Comparison of ENCODE assay signal across 8 cellular contexts in genomic region chr19:54439174-54439851, GRCh38. TPM values are rescaled to one million over a fixed set of nuclear protein-coding genes. Genes with fewer than 3 reads are reported as not detected.
A peak's percentile ranks its signal among the peaks of the same experiment; 100 is the strongest.
DNase-seq lines count a peak whose midpoint lies in the region; ATAC-seq and TF ChIP-seq lines count a peak whose summit lies in the region.

No MANE protein-coding gene starts in this region.

- H3K27ac ChIP-seq in esophagus muscularis mucosa (replicated peaks in 1 of 4) = no peak overlapping the region

- no peak for TF ChIP-seq POLR2A in esophagus muscularis mucosa (IDR thresholded peaks at IDR 0.05; ENCODE audit: low read depth)

- peaks cover 20 to 37% (median 29%) of the 10 kb centered on the region in 4 donors for H3K4me1 ChIP-seq in esophagus muscularis mucosa

- peaks cover 0 to 36% (median 11%) of the 10 kb centered on the region in 4 donors for H3K36me3 ChIP-seq in esophagus muscularis mucosa

- no peaks in the 10 kb centered on the region for H3K9me3 ChIP-seq in T-helper 17 cell (ENCODE audit: control insufficient read depth, low read length, poor library complexity, severe bottlenecking)
- H3K9me3 ChIP-seq in esophagus muscularis mucosa = no peaks in the 10 kb centered on the region

- no peaks in the 10 kb centered on the region for H3K27me3 ChIP-seq in esophagus muscularis mucosa

- no peak overlapping the region for H3K4me3 Mint-ChIP-seq in T-helper 17 cell
- H3K4me3 Mint-ChIP-seq in osteocyte (ENCODE audit: unreplicated experiment) = no peak overlapping the region
- H3K4me3 Mint-ChIP-seq in activated T-helper 2 cell treated with anti-CD3 and anti-CD28 coated beads, Interferon-gamma antibody, Interleukin-2, Interleukin-4, amounts not matched to agents 10 μg/mL and 5 μg/mL and 100 μg/mL, durations not matched to agents 14 hours and 24 hours and 36 hours (ENCODE audit: low read depth) = no peak overlapping the region

- TF ChIP-seq CTCF in GM12874 (IDR thresholded peaks at IDR 0.05; ENCODE audit: insufficient read depth, low read depth, low read length) (peak; percentile 58), esophagus muscularis mucosa (IDR thresholded peaks at IDR 0.05) (peak in 2 of 3 experiments; percentile 11 to 29), osteocyte (IDR thresholded peaks at IDR 0.05) (peak; percentile 54)

- H3K36me3 Mint-ChIP-seq in T-helper 17 cell (ENCODE audit: low read depth) (peaks cover 4% of the 10 kb centered on the region), osteocyte (ENCODE audit: unreplicated experiment) (peaks cover 14% of the 10 kb centered on the region)
- peaks cover 28% of the 10 kb centered on the region for H3K36me3 Mint-ChIP-seq in activated T-helper 2 cell treated with anti-CD3 and anti-CD28 coated beads, Interferon-gamma antibody, Interleukin-2, Interleukin-4, amounts not matched to agents 10 μg/mL and 5 μg/mL and 100 μg/mL, durations not matched to agents 14 hours and 24 hours and 36 hours (ENCODE audit: low read depth)

- H3K4me3 ChIP-seq in esophagus muscularis mucosa = no peak overlapping the region

- ATAC-seq in T-helper 17 cell (no peak), GM19328 (IDR thresholded peaks at IDR 0.05; ENCODE audit: unreplicated experiment) (no peak)

- TF ChIP-seq EP300 in esophagus muscularis mucosa (IDR thresholded peaks at IDR 0.05) = no peak

- DNase-seq in A172 (ENCODE audit: low spot score) = peak; percentile 31
- DNase-seq in T-helper 17 cell = no peak
- no peak for DNase-seq in esophagus muscularis mucosa (ENCODE audit: extremely low spot score)
- no peak for DNase-seq in osteocyte (ENCODE audit: extremely low spot score, unreplicated experiment)
- no peak for DNase-seq in activated T-helper 2 cell treated with anti-CD3 and anti-CD28 coated beads, Interferon-gamma antibody, Interleukin-2, Interleukin-4, amounts not matched to agents 10 μg/mL and 5 μg/mL and 100 μg/mL, durations not matched to agents 14 hours and 24 hours and 36 hours (ENCODE audit: low spot score)
- DNase-seq in NCI-H128 (lab: John Stamatoyannopoulos, UW; ENCODE audit: unreplicated experiment) = no peak

- WGBS in esophagus muscularis mucosa = 63% methylated on average over 10 of the region's 15 CpGs

- peaks cover 12% of the 10 kb centered on the region for H3K4me1 Mint-ChIP-seq in T-helper 17 cell
- H3K4me1 Mint-ChIP-seq in osteocyte (ENCODE audit: unreplicated experiment) = peaks cover 8% of the 10 kb centered on the region
- peaks cover 8% of the 10 kb centered on the region for H3K4me1 Mint-ChIP-seq in activated T-helper 2 cell treated with anti-CD3 and anti-CD28 coated beads, Interferon-gamma antibody, Interleukin-2, Interleukin-4, amounts not matched to agents 10 μg/mL and 5 μg/mL and 100 μg/mL, durations not matched to agents 14 hours and 24 hours and 36 hours (ENCODE audit: low read depth)

- peak overlapping the region; percentile 49 for H3K27ac Mint-ChIP-seq in T-helper 17 cell
- H3K27ac Mint-ChIP-seq in osteocyte (ENCODE audit: unreplicated experiment) = no peak overlapping the region
- no peak overlapping the region for H3K27ac Mint-ChIP-seq in activated T-helper 2 cell treated with anti-CD3 and anti-CD28 coated beads, Interferon-gamma antibody, Interleukin-2, Interleukin-4, amounts not matched to agents 10 μg/mL and 5 μg/mL and 100 μg/mL, durations not matched to agents 14 hours and 24 hours and 36 hours

- no peaks in the 10 kb centered on the region for H3K9me3 Mint-ChIP-seq in osteocyte (ENCODE audit: unreplicated experiment)
- H3K9me3 Mint-ChIP-seq in activated T-helper 2 cell treated with anti-CD3 and anti-CD28 coated beads, Interferon-gamma antibody, Interleukin-2, Interleukin-4, amounts not matched to agents 10 μg/mL and 5 μg/mL and 100 μg/mL, durations not matched to agents 14 hours and 24 hours and 36 hours = no peaks in the 10 kb centered on the region

- intact Hi-C loops in esophagus muscularis mucosa (cut with DNase I) = loop anchor here (5.0 kb wide), 1 partner anchor 38 kb away; no protein-coding TSS in a partner anchor
- intact Hi-C loops in activated T-helper 2 cell treated with anti-CD3 and anti-CD28 coated beads, Interferon-gamma antibody, Interleukin-2, Interleukin-4, amounts not matched to agents 10 μg/mL and 5 μg/mL and 100 μg/mL, durations not matched to agents 14 hours and 24 hours and 36 hours (cut with micrococcal nuclease) = no loop called here

- no peaks in the 10 kb centered on the region for H3K27me3 Mint-ChIP-seq in T-helper 17 cell
- H3K27me3 Mint-ChIP-seq in osteocyte (ENCODE audit: unreplicated experiment) = no peaks in the 10 kb centered on the region
- H3K27me3 Mint-ChIP-seq in activated T-helper 2 cell treated with anti-CD3 and anti-CD28 coated beads, Interferon-gamma antibody, Interleukin-2, Interleukin-4, amounts not matched to agents 10 μg/mL and 5 μg/mL and 100 μg/mL, durations not matched to agents 14 hours and 24 hours and 36 hours (ENCODE audit: low read depth) = no peaks in the 10 kb centered on the region

RNA-seq across cellular contexts. Expression of gene LENG8, which starts 9.7 kb away (rescaled TPM):
- 13.6 and 14.8 TPM in 2 replicates for total RNA-seq in A172 (2014; rRNA removed; shearing (Covaris generic))
- total RNA-seq in T-helper 17 cell (100 to 1,000 TPM; 471 to 480 TPM), esophagus muscularis mucosa (100 to 1,000 TPM in 1 of 4 donors, 10 to 100 TPM in 3; 42.9 to 115 (median 72.2) TPM), osteocyte (145 and 192 TPM in 2 replicates)
- 203 and 209 TPM in 2 replicates for total RNA-seq in activated T-helper 2 cell treated with anti-CD3 and anti-CD28 coated beads, Interferon-gamma antibody, Interleukin-2, Interleukin-4, amounts not matched to agents 10 μg/mL and 5 μg/mL and 100 μg/mL, durations not matched to agents 14 hours and 24 hours and 36 hours

RNA-seq across cellular contexts. Expression of gene TTYH1, which starts 24.0 kb away (rescaled TPM):
- not detected in 2 replicates for total RNA-seq in A172 (2014; rRNA removed; shearing (Covaris generic))
- total RNA-seq in T-helper 17 cell (not detected), esophagus muscularis mucosa (1 to 10 TPM in 3 of 4 donors, under 1 TPM in 1; 0.83 to 8.0 (median 5.6) TPM), osteocyte (not detected in 2 replicates)
- 0.50 TPM in 1 of 2 replicates, not detected in the other for total RNA-seq in activated T-helper 2 cell treated with anti-CD3 and anti-CD28 coated beads, Interferon-gamma antibody, Interleukin-2, Interleukin-4, amounts not matched to agents 10 μg/mL and 5 μg/mL and 100 μg/mL, durations not matched to agents 14 hours and 24 hours and 36 hours

RNA-seq across cellular contexts. Expression of gene LENG9, which starts 24.3 kb away (rescaled TPM):
- not detected in 2 replicates for total RNA-seq in A172 (2014; rRNA removed; shearing (Covaris generic))
- total RNA-seq in T-helper 17 cell = 1 to 10 TPM; 4.4 to 6.0 TPM
- 1 to 10 TPM; 5.4 to 9.3 (median 8.1) TPM for total RNA-seq in esophagus muscularis mucosa
- total RNA-seq in osteocyte = 11.0 and 11.1 TPM in 2 replicates
- 7.5 and 8.1 TPM in 2 replicates for total RNA-seq in activated T-helper 2 cell treated with anti-CD3 and anti-CD28 coated beads, Interferon-gamma antibody, Interleukin-2, Interleukin-4, amounts not matched to agents 10 μg/mL and 5 μg/mL and 100 μg/mL, durations not matched to agents 14 hours and 24 hours and 36 hours

RNA-seq across cellular contexts. Expression of gene CDC42EP5, which starts 33.8 kb away (rescaled TPM):
- 17.2 and 19.1 TPM in 2 replicates for total RNA-seq in A172 (2014; rRNA removed; shearing (Covaris generic))
- total RNA-seq in T-helper 17 cell (not detected), esophagus muscularis mucosa (10 to 100 TPM; 10.8 to 27.1 (median 20.6) TPM), osteocyte (72.4 and 85.4 TPM in 2 replicates)
- total RNA-seq in activated T-helper 2 cell treated with anti-CD3 and anti-CD28 coated beads, Interferon-gamma antibody, Interleukin-2, Interleukin-4, amounts not matched to agents 10 μg/mL and 5 μg/mL and 100 μg/mL, durations not matched to agents 14 hours and 24 hours and 36 hours = 1.0 TPM in 1 of 2 replicates, not detected in the other
